In the genomic region with DNA sequence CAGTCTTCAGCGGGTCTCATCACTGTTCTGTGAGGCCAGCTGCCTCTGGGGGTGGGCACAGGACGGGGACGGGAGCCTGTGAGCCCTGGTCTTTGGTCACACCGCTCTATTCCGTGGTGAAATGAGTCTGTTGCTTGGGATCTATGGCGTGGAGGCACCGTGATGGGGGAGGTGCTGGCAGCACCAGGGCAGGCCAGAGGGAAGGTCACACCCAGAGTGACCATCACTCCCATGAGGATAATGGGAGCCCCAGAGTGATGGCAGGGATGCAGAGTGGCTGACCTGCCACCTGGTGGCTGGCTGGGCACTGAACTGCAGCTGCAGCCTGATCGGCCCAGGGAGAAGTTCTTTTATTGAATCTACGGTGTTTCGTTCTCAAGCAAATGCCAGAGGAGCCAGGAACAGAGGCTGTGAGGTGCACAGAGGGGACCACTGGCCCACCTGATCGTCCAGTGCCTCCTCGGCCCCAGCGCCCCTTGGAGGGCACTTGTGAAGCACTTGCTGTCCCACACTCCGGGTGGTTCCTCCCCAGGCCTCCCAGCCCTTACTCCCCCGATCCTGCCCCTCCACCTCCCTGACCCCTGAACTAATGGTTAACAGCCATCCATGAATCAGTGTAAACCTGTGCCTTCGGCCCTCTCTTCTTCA, we compare ENCODE assay signal across 8 cellular contexts. TPM values are rescaled to one million over a fixed set of nuclear protein-coding genes. Genes with fewer than 3 reads are reported as not detected.
DNase-seq lines count a peak whose midpoint lies in the region; ATAC-seq and TF ChIP-seq lines count a peak whose summit lies in the region.

No MANE protein-coding gene starts in this region.

- H3K27ac ChIP-seq in tibial artery = no peak overlapping the region

- H3K9me3 Mint-ChIP-seq in WTC11 = no peaks in the 10 kb centered on the region

- CTCF ChIA-PET in BJ (lab: Yijun Ruan, JAX) (interaction anchor here (0.6 to 7.1 kb wide), 13 partner anchors 14 to 130 kb away, joined by 3 to 108 read pairs (median 4); no protein-coding TSS in a partner anchor), WTC11 (lab: Charles Lee) (interaction anchor here (0.6 to 5.8 kb wide), 15 partner anchors 8 to 83 kb away, joined by 3 to 107 read pairs (median 5); partner anchors contain the start of gene PROM2)

- TF ChIP-seq CTCF in BJ (IDR thresholded peaks at IDR 0.05; ENCODE audit: insufficient read depth, low read depth, low read length) (peak; percentile 76), WTC11 (IDR thresholded peaks at IDR 0.05) (peak; percentile 68), tibial artery (IDR thresholded peaks at IDR 0.05) (peak; percentile 26 to 35)

- ATAC-seq in WTC11 (peak; percentile 84), HG03378 (IDR thresholded peaks at IDR 0.05; ENCODE audit: unreplicated experiment) (no peak)

- no peaks in the 10 kb centered on the region for H3K9me3 ChIP-seq in tibial artery

- H3K27me3 Mint-ChIP-seq in WTC11 (ENCODE audit: low read depth) = no peaks in the 10 kb centered on the region

- H3K4me1 ChIP-seq in tibial artery = peaks cover 0 to 24% (median 4%) of the 10 kb centered on the region in 4 donors

- H3K4me3 Mint-ChIP-seq in WTC11 = no peak overlapping the region

- no peaks in the 10 kb centered on the region; the same call in 1 of the 2 replicates for H3K27me3 ChIP-seq in BJ (ENCODE audit: control insufficient read depth, insufficient read depth, low read length)
- H3K27me3 ChIP-seq in tibial artery = no peaks in the 10 kb centered on the region

- DNase-seq in BJ (ENCODE audit: low read depth) (no peak), HK-2 (ENCODE audit: unreplicated experiment) (peak; percentile 71), WTC11 (ENCODE audit: low spot score) (peak; percentile 71), iPS DF 19.7 (ENCODE audit: low read depth, low spot score) (peak; percentile 33), tibial artery (no peak), GDM1 (lab: John Stamatoyannopoulos, UW) (no peak)
- DNase-seq in stimulated activated CD4-positive, alpha-beta T cell treated with anti-CD3 and anti-CD28 coated beads, Interleukin-12 subunit alpha, Interleukin-12 subunit beta, amount 100 ng/mL, for 4 hours = no peak

- no peak overlapping the region for H3K4me3 ChIP-seq in BJ (ENCODE audit: low read depth, low read length)
- no peak overlapping the region for H3K4me3 ChIP-seq in tibial artery

- H3K27ac Mint-ChIP-seq in WTC11 = peak overlapping the region; percentile 61; the same call in 1 of the 2 replicates

- POLR2A ChIA-PET in BJ (lab: Charles Lee) = interaction anchor here (0.6 kb wide), 1 partner anchor 1576 kb away, joined by 8 read pairs; no protein-coding TSS in a partner anchor
- POLR2A ChIA-PET in WTC11 (lab: Charles Lee) = no interaction called here

- no peaks in the 10 kb centered on the region for H3K36me3 ChIP-seq in BJ (ENCODE audit: control insufficient read depth, insufficient read depth, low read length)
- H3K36me3 ChIP-seq in tibial artery = no peaks in the 10 kb centered on the region

- peaks cover 3% of the 10 kb centered on the region for H3K4me1 Mint-ChIP-seq in WTC11

- intact Hi-C loops in tibial artery (cut with DNase I; ENCODE audit: low total_unique reads) = loop anchor here (10.0 kb wide), 1 partner anchor 120 kb away; no protein-coding TSS in a partner anchor

- no peaks in the 10 kb centered on the region for H3K36me3 Mint-ChIP-seq in WTC11

TF ChIP-seq in WTC11, 78 proteins besides CTCF, POLR2A, EP300 and RAD21:
- TF ChIP-seq NR1H2 (CRISPR knock-in tag; IDR thresholded peaks at IDR 0.05) = no peak
- no peak for TF ChIP-seq SOX15 (CRISPR knock-in tag; IDR thresholded peaks at IDR 0.05)
- TF ChIP-seq, protein P1, sequence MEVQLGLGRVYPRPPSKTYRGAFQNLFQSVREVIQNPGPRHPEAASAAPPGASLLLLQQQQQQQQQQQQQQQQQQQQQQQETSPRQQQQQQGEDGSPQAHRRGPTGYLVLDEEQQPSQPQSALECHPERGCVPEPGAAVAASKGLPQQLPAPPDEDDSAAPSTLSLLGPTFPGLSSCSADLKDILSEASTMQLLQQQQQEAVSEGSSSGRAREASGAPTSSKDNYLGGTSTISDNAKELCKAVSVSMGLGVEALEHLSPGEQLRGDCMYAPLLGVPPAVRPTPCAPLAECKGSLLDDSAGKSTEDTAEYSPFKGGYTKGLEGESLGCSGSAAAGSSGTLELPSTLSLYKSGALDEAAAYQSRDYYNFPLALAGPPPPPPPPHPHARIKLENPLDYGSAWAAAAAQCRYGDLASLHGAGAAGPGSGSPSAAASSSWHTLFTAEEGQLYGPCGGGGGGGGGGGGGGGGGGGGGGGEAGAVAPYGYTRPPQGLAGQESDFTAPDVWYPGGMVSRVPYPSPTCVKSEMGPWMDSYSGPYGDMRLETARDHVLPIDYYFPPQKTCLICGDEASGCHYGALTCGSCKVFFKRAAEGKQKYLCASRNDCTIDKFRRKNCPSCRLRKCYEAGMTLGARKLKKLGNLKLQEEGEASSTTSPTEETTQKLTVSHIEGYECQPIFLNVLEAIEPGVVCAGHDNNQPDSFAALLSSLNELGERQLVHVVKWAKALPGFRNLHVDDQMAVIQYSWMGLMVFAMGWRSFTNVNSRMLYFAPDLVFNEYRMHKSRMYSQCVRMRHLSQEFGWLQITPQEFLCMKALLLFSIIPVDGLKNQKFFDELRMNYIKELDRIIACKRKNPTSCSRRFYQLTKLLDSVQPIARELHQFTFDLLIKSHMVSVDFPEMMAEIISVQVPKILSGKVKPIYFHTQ (CRISPR knock-in tag; IDR thresholded peaks at IDR 0.05) = no peak
- no peak for TF ChIP-seq FOXJ3 (CRISPR knock-in tag; IDR thresholded peaks at IDR 0.05; ENCODE audit: borderline replicate concordance)
- no peak for TF ChIP-seq ZNF121 (CRISPR knock-in tag; IDR thresholded peaks at IDR 0.05)
- TF ChIP-seq, protein P2, sequence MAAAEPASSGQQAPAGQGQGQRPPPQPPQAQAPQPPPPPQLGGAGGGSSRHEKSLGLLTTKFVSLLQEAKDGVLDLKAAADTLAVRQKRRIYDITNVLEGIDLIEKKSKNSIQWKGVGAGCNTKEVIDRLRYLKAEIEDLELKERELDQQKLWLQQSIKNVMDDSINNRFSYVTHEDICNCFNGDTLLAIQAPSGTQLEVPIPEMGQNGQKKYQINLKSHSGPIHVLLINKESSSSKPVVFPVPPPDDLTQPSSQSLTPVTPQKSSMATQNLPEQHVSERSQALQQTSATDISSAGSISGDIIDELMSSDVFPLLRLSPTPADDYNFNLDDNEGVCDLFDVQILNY (CRISPR knock-in tag; IDR thresholded peaks at IDR 0.05) = no peak
- TF ChIP-seq GTF2I (CRISPR knock-in tag; conservative IDR thresholded peaks at IDR 0.05) = no peak
- TF ChIP-seq RORB (CRISPR knock-in tag; IDR thresholded peaks at IDR 0.05) = no peak
- no peak for TF ChIP-seq TEAD4 (CRISPR knock-in tag; IDR thresholded peaks at IDR 0.05)
- TF ChIP-seq, protein P3, sequence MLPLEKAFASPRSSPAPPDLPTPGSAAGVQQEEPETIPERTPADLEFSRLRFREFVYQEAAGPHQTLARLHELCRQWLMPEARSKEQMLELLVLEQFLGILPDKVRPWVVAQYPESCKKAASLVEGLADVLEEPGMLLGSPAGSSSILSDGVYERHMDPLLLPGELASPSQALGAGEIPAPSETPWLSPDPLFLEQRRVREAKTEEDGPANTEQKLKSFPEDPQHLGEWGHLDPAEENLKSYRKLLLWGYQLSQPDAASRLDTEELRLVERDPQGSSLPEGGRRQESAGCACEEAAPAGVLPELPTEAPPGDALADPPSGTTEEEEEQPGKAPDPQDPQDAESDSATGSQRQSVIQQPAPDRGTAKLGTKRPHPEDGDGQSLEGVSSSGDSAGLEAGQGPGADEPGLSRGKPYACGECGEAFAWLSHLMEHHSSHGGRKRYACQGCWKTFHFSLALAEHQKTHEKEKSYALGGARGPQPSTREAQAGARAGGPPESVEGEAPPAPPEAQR (CRISPR knock-in tag; IDR thresholded peaks at IDR 0.05) = no peak
TF ChIP-seq in WTC11: peak in this region for 0.

RNA-seq across cellular contexts. Expression of gene KCNIP3, which starts 17.9 kb away (rescaled TPM):
- polyA plus RNA-seq in BJ (2011; rRNA removed) = 3.1 and 4.1 TPM in 2 replicates
- polyA minus RNA-seq in BJ (2011; rRNA and poly(A)+ RNA removed) = 2.5 and 3.4 TPM in 2 replicates
- 2.1 to 3.3 TPM (median 3.1 TPM) in 3 replicates for total RNA-seq in WTC11 (2021)

RNA-seq across cellular contexts. Expression of gene PROM2, which starts 40.8 kb away (rescaled TPM):
- 0.32 and 0.50 TPM in 2 replicates for polyA plus RNA-seq in BJ (2011; rRNA removed)
- 0.09 and 0.15 TPM in 2 replicates for polyA minus RNA-seq in BJ (2011; rRNA and poly(A)+ RNA removed)
- 7.9 to 11.8 TPM (median 8.3 TPM) in 3 replicates for total RNA-seq in WTC11 (2021)

Comparison
In these comparisons a context has a peak if more than half of its experiments do, and no peak if none do; other contexts are left out.
1. DNase-seq: peak in HK-2 (single experiment), WTC11 (single experiment) and iPS DF 19.7 (single experiment); none in BJ (single experiment), tibial artery (0 of 2), GDM1 (single experiment) and stimulated activated CD4-positive, alpha-beta T cell treated with anti-CD3 and anti-CD28 coated beads, Interleukin-12 subunit alpha, Interleukin-12 subunit beta, amount 100 ng/mL, for 4 hours (single experiment).
2. Peak in every context shown above with its lines, with median percentiles within 50 percentile points of each other: CTCF ChIP-seq.